In the genomic region with DNA sequence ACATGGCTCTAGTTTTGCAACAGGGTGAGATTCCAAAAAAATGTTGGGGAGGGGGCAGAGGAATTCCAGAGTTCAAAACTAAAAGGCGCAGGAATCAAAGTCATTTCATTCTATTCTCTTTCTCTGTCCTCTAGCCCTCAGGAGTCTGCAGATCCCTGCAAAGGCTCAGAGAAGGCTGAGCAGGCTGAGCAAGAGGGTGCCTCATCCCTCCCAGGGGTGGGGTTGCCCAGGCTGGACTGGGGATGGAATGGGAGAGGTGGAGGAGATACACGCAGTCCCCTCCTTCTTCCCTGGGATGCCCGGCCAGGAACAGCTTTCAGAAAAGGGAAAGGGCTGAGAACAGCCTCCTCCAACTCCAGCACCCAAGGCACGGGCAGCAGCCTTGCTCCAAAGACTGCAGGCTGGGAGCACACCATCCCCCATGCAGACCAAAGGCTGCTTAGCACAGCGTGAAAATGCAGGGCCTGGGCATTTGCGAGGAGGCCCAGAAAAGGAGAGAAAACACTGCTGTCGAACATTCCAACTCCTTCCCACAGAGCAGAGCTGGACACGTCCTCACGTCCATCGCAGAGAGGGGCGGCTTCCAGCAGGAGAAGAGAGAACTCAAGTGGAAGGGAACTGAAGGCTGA, we compare ENCODE assay signal across 9 cellular contexts. TPM values are rescaled to one million over a fixed set of nuclear protein-coding genes. Genes with fewer than 3 reads are reported as not detected.
DNase-seq lines count a peak whose midpoint lies in the region; ATAC-seq and TF ChIP-seq lines count a peak whose summit lies in the region.
"Had no signal": no experiment of that assay in that cellular context is flagged by ENCODE, and none has a peak within 500 bp of the region (broad histone marks: within the 10 kb centered on the region; RNA-seq: fewer than 3 reads in every experiment).

No MANE protein-coding gene starts in this region.

- H3K27me3 ChIP-seq in fibroblast of lung (ENCODE audit: control insufficient read depth, insufficient read depth, low read length) (peaks cover 11% of the 10 kb centered on the region), transverse colon (no peaks in the 10 kb centered on the region), Karpas-422 (ENCODE audit: low read length) (no peaks in the 10 kb centered on the region)

- TF ChIP-seq POLR2A in transverse colon (IDR thresholded peaks at IDR 0.05), result no peak

- no peak for DNase-seq in SK-N-MC (ENCODE audit: low read depth, low spot score)
- DNase-seq in fibroblast of lung (ENCODE audit: low read depth in 2 of 2), result peak; percentile 27 to 61
- peak; percentile 22 for DNase-seq in mucosa of gallbladder (ENCODE audit: low spot score)
- DNase-seq in transverse colon, result no peak
- DNase-seq in cerebellar cortex (ENCODE audit: low spot score), result no peak
- no peak for DNase-seq in Karpas-422
- DNase-seq: GDM1, Kasumi-1 had no signal

- no peak for TF ChIP-seq EP300 in transverse colon (IDR thresholded peaks at IDR 0.05; ENCODE audit: low read depth)

- WGBS in transverse colon (ENCODE audit: low coverage in 1 of 2), 2 donors, result 37 to 43% methylated on average over 6 to 11 of the region's 11 CpGs

- H3K9ac ChIP-seq in SK-N-MC (ENCODE audit: insufficient read length), result no peak overlapping the region
- no peak overlapping the region for H3K9ac ChIP-seq in fibroblast of lung (ENCODE audit: insufficient read depth, low read length)
- H3K9ac ChIP-seq in Karpas-422 (ENCODE audit: low read length), result no peak overlapping the region

- no peaks in the 10 kb centered on the region for H3K9me3 ChIP-seq in SK-N-MC (ENCODE audit: low read depth, low read length)
- H3K9me3 ChIP-seq in fibroblast of lung (ENCODE audit: control insufficient read depth, insufficient read depth, low read depth, low read length), result no peaks in the 10 kb centered on the region
- no peaks in the 10 kb centered on the region for H3K9me3 ChIP-seq in transverse colon
- H3K9me3 ChIP-seq in Karpas-422 (ENCODE audit: low read length), result no peaks in the 10 kb centered on the region

- in situ Hi-C loops in transverse colon (cut with MboI; ENCODE audit: low pct_ligation_motif_present in 1 of 4, low pct_unique_long_range_greater_than_20kb in 1 of 4, low sequenced_read_pairs in 3 of 4), result no loop called here

- H3K4me3 ChIP-seq in SK-N-MC, result peak overlapping the region; percentile 9
- no peak overlapping the region for H3K4me3 ChIP-seq in fibroblast of lung (replicated peaks in 1 of 4; ENCODE audit: control extremely low read depth in 1 of 4, insufficient read depth in 1 of 4, low read depth in 3 of 4, low read length in 4 of 4)
- no peak overlapping the region for H3K4me3 ChIP-seq in transverse colon
- H3K4me3 ChIP-seq in Karpas-422 (ENCODE audit: low read length), result no peak overlapping the region

- TF ChIP-seq CTCF in fibroblast of lung (conservative IDR thresholded peaks at IDR 0.05 in 1 of 2, IDR thresholded peaks at IDR 0.05 in 1 of 2; ENCODE audit: low read depth in 1 of 2, low read length in 2 of 2) (no peak), transverse colon (IDR thresholded peaks at IDR 0.05) (no peak)

- no peak for ATAC-seq in GM18517 (IDR thresholded peaks at IDR 0.05; ENCODE audit: unreplicated experiment)

- H3K79me2 ChIP-seq in fibroblast of lung (ENCODE audit: control insufficient read depth, insufficient read depth, low read length) (no peaks in the 10 kb centered on the region), Karpas-422 (ENCODE audit: low read length) (no peaks in the 10 kb centered on the region)

- intact Hi-C loops in transverse colon (cut with DNase I; ENCODE audit: low total_unique reads), result no loop called here

- no peaks in the 10 kb centered on the region for H3K9me2 ChIP-seq in Karpas-422 (replicated peaks; ENCODE audit: insufficient read depth, low read length)

- H3K36me3 ChIP-seq in SK-N-MC (ENCODE audit: insufficient read depth, low read length), result no peaks in the 10 kb centered on the region
- no peaks in the 10 kb centered on the region for H3K36me3 ChIP-seq in fibroblast of lung (ENCODE audit: control insufficient read depth, insufficient read depth, low read length)
- H3K36me3 ChIP-seq in transverse colon, result no peaks in the 10 kb centered on the region
- no peaks in the 10 kb centered on the region for H3K36me3 ChIP-seq in Karpas-422 (ENCODE audit: insufficient read depth, low read length)

- H3K4me2 ChIP-seq in fibroblast of lung (ENCODE audit: extremely low read depth, insufficient read depth, low read length) (no peak overlapping the region), Karpas-422 (ENCODE audit: low read depth, low read length, poor library complexity, severe bottlenecking) (no peak overlapping the region)

- H4K20me1 ChIP-seq in fibroblast of lung (ENCODE audit: control insufficient read depth, extremely low read depth, insufficient read depth, low read length) (no peaks in the 10 kb centered on the region), Karpas-422 (ENCODE audit: insufficient read depth, low read depth, low read length) (no peaks in the 10 kb centered on the region; the same call in 1 of the 2 replicates)

- H3K4me1 ChIP-seq in fibroblast of lung (ENCODE audit: control insufficient read depth, extremely low read depth, insufficient read depth, low read length) (peaks cover 6% of the 10 kb centered on the region), transverse colon (peaks cover 0 to 6% (median 0%) of the 10 kb centered on the region in 4 donors), Karpas-422 (ENCODE audit: low read length) (no peaks in the 10 kb centered on the region)

- H2AFZ ChIP-seq in fibroblast of lung (ENCODE audit: low read length), result no peak overlapping the region
- H2AFZ ChIP-seq in Karpas-422 (ENCODE audit: low read length), result no peak overlapping the region

- peak overlapping the region; percentile 10; the same call in 1 of the 2 replicates for H3K27ac ChIP-seq in SK-N-MC
- no peak overlapping the region for H3K27ac ChIP-seq in fibroblast of lung (ENCODE audit: insufficient read depth, low read length)
- H3K27ac ChIP-seq in transverse colon, result peak overlapping the region in 3 of 4 donors; percentile 40 to 77 (median 60)
- H3K27ac ChIP-seq in Karpas-422 (ENCODE audit: low read length), result no peak overlapping the region

RNA-seq across cellular contexts. Expression of a gene that starts 51.8 kb away (rescaled TPM):
- total RNA-seq in fibroblast of lung, result 1.0 and 7.4 TPM in 2 replicates
- 2.8 and 11.8 TPM in 2 replicates for polyA plus RNA-seq in fibroblast of lung
- 3.9 and 9.5 TPM in 2 replicates for polyA plus RNA-seq in fibroblast of lung (2012)
- polyA minus RNA-seq in fibroblast of lung (ENCODE audit: low replicate concordance), result 14.0 and 82.2 TPM in 2 replicates
- total RNA-seq in mucosa of gallbladder, result 17.7 TPM
- 1 to 10 TPM; 1.1 to 4.2 (median 3.0) TPM for total RNA-seq in transverse colon
- 0.07 TPM in 1 of 2 replicates, not detected in the other for total RNA-seq in Karpas-422 (2014; rRNA removed; shearing (Covaris generic); ENCODE audit: low replicate concordance)

Comparison
In these comparisons a context has a peak if more than half of its experiments do, and no peak if none do; other contexts are left out.
1. DNase-seq: peak in fibroblast of lung (2 of 2) and mucosa of gallbladder (single experiment); none in SK-N-MC (single experiment), transverse colon (single experiment), cerebellar cortex (single experiment) and Karpas-422 (single experiment).
2. H3K27ac ChIP-seq: peak in SK-N-MC (single experiment) and transverse colon (3 of 4); none in fibroblast of lung (single experiment) and Karpas-422 (single experiment).